12 cellular contexts compared by ENCODE assay signal in genomic region chr1:226945106-226945857, GRCh38. TPM values are rescaled to one million over a fixed set of nuclear protein-coding genes. Genes with fewer than 3 reads are reported as not detected.
DNase-seq lines count a peak whose midpoint lies in the region; ATAC-seq and TF ChIP-seq lines count a peak whose summit lies in the region.
"Had no signal": no experiment of that assay in that cellular context is flagged by ENCODE, and none has a peak within 500 bp of the region (broad histone marks: within the 10 kb centered on the region; RNA-seq: fewer than 3 reads in every experiment).

No MANE protein-coding gene starts in this region.

- H3K4me1 ChIP-seq in heart left ventricle, result peaks cover 3 to 79% (median 57%) of the 10 kb centered on the region in 12 donors

- H3K27ac ChIP-seq in heart left ventricle, result peak overlapping the region; percentile 37 to 99 (median 83)

- peak overlapping the region; percentile 35 for H3K4me3 Mint-ChIP-seq in progenitor cell of endocrine pancreas (ENCODE audit: low read depth)
- no peak overlapping the region for H3K4me3 Mint-ChIP-seq in activated naive CD8-positive, alpha-beta T cell treated with anti-CD3 and anti-CD28 coated beads, Interleukin-2, amount 50 U/mL, for 24 hours
- H3K4me3 Mint-ChIP-seq: immature natural killer cell had no signal

- peaks cover 3% of the 10 kb centered on the region for H3K36me3 Mint-ChIP-seq in progenitor cell of endocrine pancreas (ENCODE audit: insufficient read depth)
- H3K36me3 Mint-ChIP-seq in activated naive CD8-positive, alpha-beta T cell treated with anti-CD3 and anti-CD28 coated beads, Interleukin-2, amount 50 U/mL, for 24 hours (ENCODE audit: low read depth), result peaks cover 7% of the 10 kb centered on the region

- 33 to 56% (median 39%) methylated on average over 16 to 19 of the region's 19 CpGs for WGBS in heart left ventricle, 4 donors

- H3K9me3 ChIP-seq in heart left ventricle, result peaks cover 0 to 8% (median 0%) of the 10 kb centered on the region in 12 donors

- H3K27ac Mint-ChIP-seq in progenitor cell of endocrine pancreas, result peak overlapping the region; percentile 96
- no peak overlapping the region for H3K27ac Mint-ChIP-seq in activated naive CD8-positive, alpha-beta T cell treated with anti-CD3 and anti-CD28 coated beads, Interleukin-2, amount 50 U/mL, for 24 hours

- DNase-seq in G401 (ENCODE audit: low spot score) (peak; percentile 46), NCI-H2227 treated with DMSO at 0.1 percent for 48 hours (lab: John Stamatoyannopoulos, UW) (peak; percentile 37), heart left ventricle (no peak), progenitor cell of endocrine pancreas (ENCODE audit: low spot score, unreplicated experiment) (no peak), hepatic stellate cell (ENCODE audit: low spot score) (no peak)
- DNase-seq in activated CD4-positive, alpha-beta T cell treated with anti-CD3 and anti-CD28 coated beads, Interleukin-2, amount 50 U/mL, for 48 hours, result no peak
- DNase-seq in activated naive CD8-positive, alpha-beta T cell treated with anti-CD3 and anti-CD28 coated beads, Interleukin-2, amount 50 U/mL, for 24 hours, result no peak
- DNase-seq: GF-D8; immature natural killer cell; NK-92 treated with Interleukin-12 subunit alpha and Interleukin-12 subunit beta, amount 100 ng/mL, for 24 hours; stimulated activated CD4-positive, alpha-beta T cell treated with anti-CD3 and anti-CD28 coated beads, Interleukin-4, amount 100 ng/mL, for 4 hours had no signal

- H3K4me3 ChIP-seq in heart left ventricle, result peak overlapping the region in 2 of 12 donors; percentile 24 to 98

- no peaks in the 10 kb centered on the region for H3K27me3 Mint-ChIP-seq in progenitor cell of endocrine pancreas
- H3K27me3 Mint-ChIP-seq in activated naive CD8-positive, alpha-beta T cell treated with anti-CD3 and anti-CD28 coated beads, Interleukin-2, amount 50 U/mL, for 24 hours, result no peaks in the 10 kb centered on the region

- peaks cover 47% of the 10 kb centered on the region for H3K4me1 Mint-ChIP-seq in progenitor cell of endocrine pancreas (ENCODE audit: low read depth)
- peaks cover 43% of the 10 kb centered on the region for H3K4me1 Mint-ChIP-seq in activated naive CD8-positive, alpha-beta T cell treated with anti-CD3 and anti-CD28 coated beads, Interleukin-2, amount 50 U/mL, for 24 hours

- ATAC-seq in heart left ventricle (peak; percentile 36 to 70 (median 44)), GM19467 (IDR thresholded peaks at IDR 0.05; ENCODE audit: unreplicated experiment) (no peak)
- no peak for ATAC-seq in activated naive CD8-positive, alpha-beta T cell treated with anti-CD3 and anti-CD28 coated beads, Interleukin-2, amount 50 U/mL, for 24 hours

- TF ChIP-seq POLR2A in heart left ventricle (IDR thresholded peaks at IDR 0.05), result no peak

- in situ Hi-C loops in G401 (cut with HindIII; ENCODE audit: low sequenced_read_pairs), result no loop called here

- H3K9me3 Mint-ChIP-seq in progenitor cell of endocrine pancreas (ENCODE audit: low read depth), result no peaks in the 10 kb centered on the region
- H3K9me3 Mint-ChIP-seq in activated naive CD8-positive, alpha-beta T cell treated with anti-CD3 and anti-CD28 coated beads, Interleukin-2, amount 50 U/mL, for 24 hours, result no peaks in the 10 kb centered on the region
- H3K9me3 Mint-ChIP-seq: immature natural killer cell had no signal

- intact Hi-C loops in heart left ventricle (cut with DNase I), result no loop called here

- H3K36me3 ChIP-seq in heart left ventricle, result peaks cover 0 to 9% (median 0%) of the 10 kb centered on the region in 9 donors

- H3K27me3 ChIP-seq in heart left ventricle, result no peaks in the 10 kb centered on the region

- TF ChIP-seq CTCF in heart left ventricle (IDR thresholded peaks at IDR 0.05), result no peak
- no peak for TF ChIP-seq CTCF in progenitor cell of endocrine pancreas (IDR thresholded peaks at IDR 0.05; ENCODE audit: unreplicated experiment)

RNA-seq across cellular contexts. Expression of gene COQ8A, which starts 5.2 kb away (rescaled TPM):
- 31.7 and 33.5 TPM in 2 replicates for total RNA-seq in G401 (2014; rRNA removed; shearing (Covaris generic))
- total RNA-seq in heart left ventricle, result 100 to 1,000 TPM; 141 to 915 (median 310) TPM
- polyA plus RNA-seq in heart left ventricle, result 100 to 1,000 TPM; 193 to 243 TPM
- total RNA-seq in progenitor cell of endocrine pancreas, result 31.0 and 33.3 TPM in 2 replicates

Comparison
In these comparisons a context has a peak if more than half of its experiments do, and no peak if none do; other contexts are left out.
1. DNase-seq: peak in G401 (single experiment) and NCI-H2227 treated with DMSO at 0.1 percent for 48 hours (single experiment); none in heart left ventricle (0 of 5), progenitor cell of endocrine pancreas (single experiment), activated CD4-positive, alpha-beta T cell treated with anti-CD3 and anti-CD28 coated beads, Interleukin-2, amount 50 U/mL, for 48 hours (0 of 2), activated naive CD8-positive, alpha-beta T cell treated with anti-CD3 and anti-CD28 coated beads, Interleukin-2, amount 50 U/mL, for 24 hours (single experiment) and hepatic stellate cell (single experiment).
2. ATAC-seq: peak in heart left ventricle (4 of 4); none in activated naive CD8-positive, alpha-beta T cell treated with anti-CD3 and anti-CD28 coated beads, Interleukin-2, amount 50 U/mL, for 24 hours (single experiment) and GM19467 (single experiment).